In the genomic region with DNA sequence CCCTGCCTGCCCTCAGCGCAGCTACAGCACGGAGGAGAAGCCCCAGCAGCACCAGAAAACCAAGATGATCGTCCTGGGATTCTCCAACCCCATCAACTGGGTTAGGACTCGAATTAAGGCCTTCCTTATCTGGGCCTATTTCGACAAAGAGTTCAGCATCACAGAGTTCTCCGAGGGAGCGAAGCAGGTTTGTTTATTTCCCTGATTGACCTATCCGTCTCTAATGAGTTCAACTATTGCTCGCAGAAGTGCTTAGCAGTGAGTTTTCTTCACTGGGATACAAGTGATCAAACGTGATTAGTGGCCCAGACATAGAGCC, we compare ENCODE assay signal across 8 cellular contexts. TPM values are rescaled to one million over a fixed set of nuclear protein-coding genes. Genes with fewer than 3 reads are reported as not detected.
A peak's percentile ranks its signal among the peaks of the same experiment; 100 is the strongest.
DNase-seq lines count a peak whose midpoint lies in the region; ATAC-seq, FAIRE-seq and TF ChIP-seq lines count a peak whose summit lies in the region.

No MANE protein-coding gene starts in this region.

- FAIRE-seq in A549 (lab: Jason Lieb, UNC), result no peak
- peak; percentile 41 for FAIRE-seq in H54 (lab: Jason Lieb, UNC)

- TF ChIP-seq RAD21 in A549 (conservative IDR thresholded peaks at IDR 0.05 in 1 of 2, IDR thresholded peaks at IDR 0.05 in 1 of 2), result no peak

- TF ChIP-seq POLR2A in A549 (IDR thresholded peaks at IDR 0.05; ENCODE audit: low read length) (no peak), H54 (IDR thresholded peaks at IDR 0.05; ENCODE audit: low read depth, low read length) (no peak), vagina (IDR thresholded peaks at IDR 0.05) (no peak)

- DNase-seq in A549 (ENCODE audit: low read depth in 1 of 2, low spot score in 1 of 2), result peak in 1 of 2 experiments; percentile 16
- no peak for DNase-seq in H54 (ENCODE audit: insufficient read length, low spot score)
- no peak for DNase-seq in lower lobe of right lung
- DNase-seq in vagina (ENCODE audit: extremely low spot score in 2 of 2), result no peak
- no peak for DNase-seq in SK-N-DZ (ENCODE audit: low spot score)
- no peak for DNase-seq in NCI-H1436 treated with DMSO at 0.1 percent for 48 hours (lab: John Stamatoyannopoulos, UW)
- no peak for DNase-seq in globus pallidus (ENCODE audit: low spot score)

- H3K4me1 ChIP-seq in A549 (peaks cover 21% of the 10 kb centered on the region), lower lobe of right lung (peaks cover 34% of the 10 kb centered on the region), vagina (peaks cover 49% of the 10 kb centered on the region)

- POLR2A ChIA-PET in A549 (lab: Yijun Ruan, JAX), result no interaction called here

- H3K4me2 ChIP-seq in A549, result peak overlapping the region; percentile 99

- CTCF ChIA-PET in A549 (lab: Yijun Ruan, JAX), result interaction anchor here (0.6 to 1.1 kb wide), 3 partner anchors 9 to 18 kb away, joined by 3 read pairs; no protein-coding TSS in a partner anchor

- H3K27me3 ChIP-seq in lower lobe of right lung (ENCODE audit: low read depth) (no peaks in the 10 kb centered on the region), vagina (no peaks in the 10 kb centered on the region)

- WGBS in A549 (ENCODE audit: missing lambda C conversion rate), result under 1% methylated on average over 10 of the region's 10 CpGs

- H3K9me3 ChIP-seq in A549 (no peaks in the 10 kb centered on the region), lower lobe of right lung (no peaks in the 10 kb centered on the region), vagina (no peaks in the 10 kb centered on the region)

- no peak for TF ChIP-seq EP300 in A549 (IDR thresholded peaks at IDR 0.05)

- H3K27ac ChIP-seq in A549, result peak overlapping the region; percentile 98 to 100
- H3K27ac ChIP-seq in angular gyrus (ENCODE audit: low read depth, low read length), result peak overlapping the region; percentile 87
- H3K27ac ChIP-seq in lower lobe of right lung, result peak overlapping the region; percentile 95
- H3K27ac ChIP-seq in vagina, result peak overlapping the region; percentile 84

- TF ChIP-seq CTCF in A549 (IDR thresholded peaks at IDR 0.05) (no peak), lower lobe of right lung (IDR thresholded peaks at IDR 0.05) (no peak), vagina (IDR thresholded peaks at IDR 0.05) (no peak)

- ATAC-seq in A549 (no peak; a peak in 1 of 6 replicates), lower lobe of right lung (no peak)

- H3K4me3 ChIP-seq in A549, result peak overlapping the region; percentile 98
- H3K4me3 ChIP-seq in lower lobe of right lung, result peak overlapping the region; percentile 93
- peak overlapping the region; percentile 87 to 95 for H3K4me3 ChIP-seq in vagina

- intact Hi-C loops in lower lobe of right lung (cut with DNase I) (no loop called here), vagina (cut with DNase I) (no loop called here)

- H3K36me3 ChIP-seq in lower lobe of right lung (peaks cover 28% of the 10 kb centered on the region), vagina (peaks cover 0 to 18% of the 10 kb centered on the region in 2 donors)

TF ChIP-seq in A549, 52 proteins besides CTCF, POLR2A, EP300 and RAD21:
- no peak for TF ChIP-seq ESRRA (IDR thresholded peaks at IDR 0.05; ENCODE audit: borderline replicate concordance, low read length)
- TF ChIP-seq ZC3H11A (IDR thresholded peaks at IDR 0.05), result no peak
- TF ChIP-seq RARB (CRISPR knock-in tag; IDR thresholded peaks at IDR 0.05), result no peak
- TF ChIP-seq BCL3 (IDR thresholded peaks at IDR 0.05), result no peak
- no peak for TF ChIP-seq JUNB (IDR thresholded peaks at IDR 0.05)
- TF ChIP-seq KDM5A (IDR thresholded peaks at IDR 0.05), result peak; percentile 93
- no peak for TF ChIP-seq JUN (IDR thresholded peaks at IDR 0.05)
- TF ChIP-seq KDM1A (IDR thresholded peaks at IDR 0.05; ENCODE audit: low read depth), result no peak
- peak; percentile 36; the same call in 1 of the 2 replicates for TF ChIP-seq PHF8 (IDR thresholded peaks at IDR 0.05; ENCODE audit: borderline replicate concordance, low read depth)
- TF ChIP-seq RFX5 (IDR thresholded peaks at IDR 0.05), result no peak
- peak; percentile 9; the same call in 1 of the 2 replicates for TF ChIP-seq HDAC2 (IDR thresholded peaks at IDR 0.05)
- TF ChIP-seq E2F6 (IDR thresholded peaks at IDR 0.05; ENCODE audit: borderline replicate concordance, low read depth), result no peak
- no peak for TF ChIP-seq FOSB (CRISPR knock-in tag; IDR thresholded peaks at IDR 0.05)
- no peak for TF ChIP-seq FOSL2 (IDR thresholded peaks at IDR 0.05)
- no peak for TF ChIP-seq FOSL2 (CRISPR knock-in tag; IDR thresholded peaks at IDR 0.05)
- TF ChIP-seq SMC3 (IDR thresholded peaks at IDR 0.05), result no peak
- no peak for TF ChIP-seq ZSCAN20 (CRISPR knock-in tag; IDR thresholded peaks at IDR 0.05)
- TF ChIP-seq CHD4 (IDR thresholded peaks at IDR 0.05; ENCODE audit: borderline replicate concordance), result no peak

RNA-seq across cellular contexts. Expression of gene MAIP1, which starts 0.6 kb away (rescaled TPM):
- polyA plus RNA-seq in A549 (2011; rRNA removed), result 36.0 and 36.9 TPM in 2 replicates
- 26.7 and 39.8 TPM in 2 replicates for polyA plus RNA-seq in A549 (2012; cell fraction: cytosol; rRNA removed)
- polyA plus RNA-seq in A549 (2012; cell fraction: nucleus; rRNA removed), result 12.5 and 25.5 TPM in 2 replicates
- 50.4 to 51.8 TPM (median 50.9 TPM) in 3 replicates for polyA plus RNA-seq in A549 (2017; fragmentation: RNase III; extraction: RNeasy Plus Mini Kit Qiagen cat#74134 plus additional on column Dnase treatment)
- polyA minus RNA-seq in A549 (2011; rRNA and poly(A)+ RNA removed), result 12.7 and 15.1 TPM in 2 replicates
- total RNA-seq in lower lobe of right lung, result 14.8 TPM
- 16.0 TPM for total RNA-seq in vagina
- polyA plus RNA-seq in SK-N-DZ (2014; cell fraction: cytosol; rRNA removed), result 32.9 and 33.5 TPM in 2 replicates
- 17.1 and 29.3 TPM in 2 replicates for polyA plus RNA-seq in SK-N-DZ (2014; cell fraction: nucleus; rRNA removed)

RNA-seq across cellular contexts. Expression of gene TYW5, which starts 0.7 kb away (rescaled TPM):
- polyA plus RNA-seq in A549 (2011; rRNA removed) (10.1 and 15.2 TPM in 2 replicates), A549 (2017; fragmentation: RNase III; extraction: RNeasy Plus Mini Kit Qiagen cat#74134 plus additional on column Dnase treatment) (7.8 to 9.0 TPM (median 8.2 TPM) in 3 replicates)
- polyA plus RNA-seq in A549 (2012; cell fraction: cytosol; rRNA removed), result 2.9 and 3.1 TPM in 2 replicates
- polyA plus RNA-seq in A549 (2012; cell fraction: nucleus; rRNA removed), result 2.4 and 4.4 TPM in 2 replicates
- 4.7 and 4.9 TPM in 2 replicates for polyA minus RNA-seq in A549 (2011; rRNA and poly(A)+ RNA removed)
- total RNA-seq in lower lobe of right lung (5.8 TPM), vagina (5.2 TPM)
- 6.7 and 7.7 TPM in 2 replicates for polyA plus RNA-seq in SK-N-DZ (2014; cell fraction: cytosol; rRNA removed)
- polyA plus RNA-seq in SK-N-DZ (2014; cell fraction: nucleus; rRNA removed), result 13.2 and 15.6 TPM in 2 replicates

RNA-seq across cellular contexts. Expression of gene C2orf69, which starts 44.9 kb away (rescaled TPM):
- polyA plus RNA-seq in A549 (2011; rRNA removed) (6.4 and 9.3 TPM in 2 replicates), A549 (2017; fragmentation: RNase III; extraction: RNeasy Plus Mini Kit Qiagen cat#74134 plus additional on column Dnase treatment) (9.2 to 9.9 TPM (median 9.4 TPM) in 3 replicates)
- 2.1 and 3.5 TPM in 2 replicates for polyA plus RNA-seq in A549 (2012; cell fraction: cytosol; rRNA removed)
- polyA plus RNA-seq in A549 (2012; cell fraction: nucleus; rRNA removed), result 1.6 and 4.0 TPM in 2 replicates
- polyA minus RNA-seq in A549 (2011; rRNA and poly(A)+ RNA removed), result 2.7 and 3.1 TPM in 2 replicates
- total RNA-seq in lower lobe of right lung (12.5 TPM), vagina (10.1 TPM)
- polyA plus RNA-seq in SK-N-DZ (2014; cell fraction: cytosol; rRNA removed), result 10.5 and 11.8 TPM in 2 replicates
- 6.0 and 7.3 TPM in 2 replicates for polyA plus RNA-seq in SK-N-DZ (2014; cell fraction: nucleus; rRNA removed)
